ENCODE assay signal across 12 cellular contexts in genomic region chr5:67014957-67015400, GRCh38.
DNase-seq lines count a peak whose midpoint lies in the region; ATAC-seq and TF ChIP-seq lines count a peak whose summit lies in the region.
"Had no signal": no experiment of that assay in that cellular context is flagged by ENCODE, and none has a peak within 500 bp of the region (broad histone marks: within the 10 kb centered on the region; RNA-seq: fewer than 3 reads in every experiment).

No MANE protein-coding gene starts in this region.

- in situ Hi-C loops in HAP-1 (cut with MboI; ENCODE audit: low sequenced_read_pairs): no loop called here

- DNase-seq in M059J (ENCODE audit: low read depth) (peak; percentile 32), choroid plexus epithelial cell (ENCODE audit: low read depth) (peak; percentile 51), left colon (no peak), smooth muscle cell (lab: John Stamatoyannopoulos, UW; ENCODE audit: unreplicated experiment) (no peak), HAP-1 (ENCODE audit: low spot score in 2 of 2) (no peak), AG08396 (ENCODE audit: low spot score) (no peak), hippocampal formation (lab: John Stamatoyannopoulos, UW) (no peak)
- no peak for DNase-seq in activated T-helper 2 cell treated with anti-CD3 and anti-CD28 coated beads, Interferon-gamma antibody, Interleukin-2, Interleukin-4, amounts not matched to agents 10 μg/mL and 5 μg/mL and 100 μg/mL, durations not matched to agents 14 hours and 24 hours and 36 hours (ENCODE audit: low spot score)
- DNase-seq: activated T-cell treated with anti-CD3 and anti-CD28 coated beads, Interleukin-2, amount 50 U/mL, for 4 hours; COR-L47; effector CD8-positive, alpha-beta T cell; NCI-H1048 had no signal

- H3K4me2 ChIP-seq in smooth muscle cell: peak overlapping the region; percentile 80

- peak overlapping the region; percentile 27 for H3K9ac ChIP-seq in smooth muscle cell (ENCODE audit: low read depth)

- H4K20me1 ChIP-seq in smooth muscle cell (ENCODE audit: low read depth): no peaks in the 10 kb centered on the region

- H3K27ac ChIP-seq in smooth muscle cell (ENCODE audit: low read depth): peak overlapping the region; percentile 62

- H3K27me3 ChIP-seq in smooth muscle cell (ENCODE audit: low read depth) (no peaks in the 10 kb centered on the region), HAP-1 (ENCODE audit: low read depth) (no peaks in the 10 kb centered on the region)

- H3F3A ChIP-seq in smooth muscle cell (ENCODE audit: low read depth): peaks cover 5% of the 10 kb centered on the region

- peaks cover 34% of the 10 kb centered on the region for H3K4me1 Mint-ChIP-seq in activated T-helper 2 cell treated with anti-CD3 and anti-CD28 coated beads, Interferon-gamma antibody, Interleukin-2, Interleukin-4, amounts not matched to agents 10 μg/mL and 5 μg/mL and 100 μg/mL, durations not matched to agents 14 hours and 24 hours and 36 hours (ENCODE audit: low read depth)

- no peak overlapping the region for H3K4me3 ChIP-seq in choroid plexus epithelial cell (ENCODE audit: low read depth, low read length)
- peak overlapping the region; percentile 29 for H3K4me3 ChIP-seq in smooth muscle cell
- no peak overlapping the region for H3K4me3 ChIP-seq in HAP-1

- H3K9me3 ChIP-seq in smooth muscle cell (replicated peaks; ENCODE audit: low read depth): no peaks in the 10 kb centered on the region
- no peaks in the 10 kb centered on the region for H3K9me3 ChIP-seq in HAP-1

- H3K79me2 ChIP-seq in smooth muscle cell (ENCODE audit: low read depth): peaks cover 9% of the 10 kb centered on the region

- no peaks in the 10 kb centered on the region for H3K9me3 Mint-ChIP-seq in activated T-helper 2 cell treated with anti-CD3 and anti-CD28 coated beads, Interferon-gamma antibody, Interleukin-2, Interleukin-4, amounts not matched to agents 10 μg/mL and 5 μg/mL and 100 μg/mL, durations not matched to agents 14 hours and 24 hours and 36 hours
- H3K9me3 Mint-ChIP-seq: activated T-cell treated with anti-CD3 and anti-CD28 coated beads, Interleukin-2, amount 50 U/mL, for 4 hours had no signal

- H3K27me3 Mint-ChIP-seq in activated T-helper 2 cell treated with anti-CD3 and anti-CD28 coated beads, Interferon-gamma antibody, Interleukin-2, Interleukin-4, amounts not matched to agents 10 μg/mL and 5 μg/mL and 100 μg/mL, durations not matched to agents 14 hours and 24 hours and 36 hours (ENCODE audit: low read depth): no peaks in the 10 kb centered on the region

- H3K36me3 ChIP-seq in smooth muscle cell (ENCODE audit: low read depth): no peaks in the 10 kb centered on the region
- no peaks in the 10 kb centered on the region for H3K36me3 ChIP-seq in HAP-1 (replicated peaks)

- no peak overlapping the region for H3K27ac Mint-ChIP-seq in activated T-helper 2 cell treated with anti-CD3 and anti-CD28 coated beads, Interferon-gamma antibody, Interleukin-2, Interleukin-4, amounts not matched to agents 10 μg/mL and 5 μg/mL and 100 μg/mL, durations not matched to agents 14 hours and 24 hours and 36 hours

- peaks cover 27% of the 10 kb centered on the region for H3K4me1 ChIP-seq in smooth muscle cell (ENCODE audit: low read depth)
- peaks cover 18% of the 10 kb centered on the region for H3K4me1 ChIP-seq in HAP-1

- WGBS in smooth muscle cell (ENCODE audit: low lambda C conversion rate): 78% methylated on average over 3 of the region's 3 CpGs

- TF ChIP-seq CTCF in choroid plexus epithelial cell (conservative IDR thresholded peaks at IDR 0.05; ENCODE audit: low read depth, low read length) (no peak), smooth muscle cell (IDR thresholded peaks at IDR 0.05; ENCODE audit: borderline replicate concordance, insufficient read depth, poor library complexity, severe bottlenecking) (no peak)

- H3K36me3 Mint-ChIP-seq in activated T-helper 2 cell treated with anti-CD3 and anti-CD28 coated beads, Interferon-gamma antibody, Interleukin-2, Interleukin-4, amounts not matched to agents 10 μg/mL and 5 μg/mL and 100 μg/mL, durations not matched to agents 14 hours and 24 hours and 36 hours (ENCODE audit: low read depth): peaks cover 7% of the 10 kb centered on the region

- no peak overlapping the region for H2AFZ ChIP-seq in smooth muscle cell (ENCODE audit: low read depth)

- peak; percentile 65 for ATAC-seq in left colon
- ATAC-seq: activated T-cell treated with anti-CD3 and anti-CD28 coated beads, Interleukin-2, amount 50 U/mL, for 4 hours had no signal

- no peak overlapping the region for H3K4me3 Mint-ChIP-seq in activated T-helper 2 cell treated with anti-CD3 and anti-CD28 coated beads, Interferon-gamma antibody, Interleukin-2, Interleukin-4, amounts not matched to agents 10 μg/mL and 5 μg/mL and 100 μg/mL, durations not matched to agents 14 hours and 24 hours and 36 hours (ENCODE audit: low read depth)
- H3K4me3 Mint-ChIP-seq: activated T-cell treated with anti-CD3 and anti-CD28 coated beads, Interleukin-2, amount 50 U/mL, for 4 hours had no signal

- intact Hi-C loops in left colon (cut with DNase I, micrococcal nuclease): no loop called here
- intact Hi-C loops in activated T-helper 2 cell treated with anti-CD3 and anti-CD28 coated beads, Interferon-gamma antibody, Interleukin-2, Interleukin-4, amounts not matched to agents 10 μg/mL and 5 μg/mL and 100 μg/mL, durations not matched to agents 14 hours and 24 hours and 36 hours (cut with micrococcal nuclease): no loop called here

Comparison
In these comparisons a context has a peak if more than half of its experiments do, and no peak if none do; other contexts are left out.
1. DNase-seq: peak in M059J (single experiment) and choroid plexus epithelial cell (single experiment); none in left colon (0 of 2), smooth muscle cell (single experiment), HAP-1 (0 of 2), AG08396 (single experiment), activated T-helper 2 cell treated with anti-CD3 and anti-CD28 coated beads, Interferon-gamma antibody, Interleukin-2, Interleukin-4, amounts not matched to agents 10 μg/mL and 5 μg/mL and 100 μg/mL, durations not matched to agents 14 hours and 24 hours and 36 hours (single experiment) and hippocampal formation (0 of 2).